ENCODE assay signal across 14 cellular contexts in the genomic region with DNA sequence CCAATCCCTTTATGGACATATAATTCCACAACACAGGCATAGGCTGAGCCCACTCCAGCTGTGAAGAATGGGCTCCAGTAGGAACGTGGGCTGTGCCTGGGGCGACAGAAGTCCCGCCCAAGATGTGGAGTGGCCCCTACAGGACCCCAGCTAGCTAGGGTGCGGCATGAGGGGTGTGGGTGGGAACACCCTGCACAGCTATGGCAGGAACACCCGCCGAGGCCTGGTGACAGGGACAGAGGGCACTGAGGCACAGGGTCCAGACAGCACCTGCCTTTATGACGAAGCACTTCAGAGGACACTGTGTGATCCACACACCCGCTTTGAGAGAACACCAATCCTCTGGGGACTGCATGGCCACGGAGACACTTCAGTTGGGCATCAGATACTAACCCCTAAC. TPM values are rescaled to one million over a fixed set of nuclear protein-coding genes. Genes with fewer than 3 reads are reported as not detected.
A peak's percentile ranks its signal among the peaks of the same experiment; 100 is the strongest.
DNase-seq lines count a peak whose midpoint lies in the region; ATAC-seq and TF ChIP-seq lines count a peak whose summit lies in the region.
"Had no signal": no experiment of that assay in that cellular context is flagged by ENCODE, and none has a peak within 500 bp of the region (broad histone marks: within the 10 kb centered on the region; RNA-seq: fewer than 3 reads in every experiment).

No MANE protein-coding gene starts in this region.

- DNase-seq in CD4-positive, alpha-beta T cell, result no peak
- no peak for DNase-seq in RWPE1 (ENCODE audit: low spot score)
- no peak for DNase-seq in naive thymus-derived CD4-positive, alpha-beta T cell
- no peak for DNase-seq in spleen
- DNase-seq in left ventricle myocardium inferior, result no peak
- DNase-seq in COLO668 (lab: John Stamatoyannopoulos, UW; ENCODE audit: unreplicated experiment), result no peak
- DNase-seq: Calu3; CD4-positive, alpha-beta memory T cell; DMS 273 treated with DMSO at 0.1 percent for 48 hours; DMS53; H9 had no signal

- no peak overlapping the region for H3K4me3 Mint-ChIP-seq in CD4-positive, alpha-beta T cell
- H3K4me3 Mint-ChIP-seq in naive thymus-derived CD4-positive, alpha-beta T cell, result peak overlapping the region in 2 of 10 donors; percentile 8 to 66
- H3K4me3 Mint-ChIP-seq: B cell, H9 had no signal

- peak overlapping the region; percentile 86 for H3K4me2 ChIP-seq in BLaER1

- intact Hi-C loops in CD4-positive, alpha-beta T cell (cut with DNase I, micrococcal nuclease), result no loop called here
- intact Hi-C loops in naive thymus-derived CD4-positive, alpha-beta T cell (cut with micrococcal nuclease), result loop anchor here in 1 of 2 donors (2.0 to 5.0 kb wide), 2 partner anchors 27 to 37 kb away; a partner anchor contains a TSS
- intact Hi-C loops in spleen (cut with DNase I; ENCODE audit: low total_unique reads), result loop anchor here (10.0 kb wide), 1 partner anchor 115 kb away; a partner anchor contains a TSS
- intact Hi-C loops in left ventricle myocardium inferior (cut with micrococcal nuclease), result no loop called here

- TF ChIP-seq POLR2A in spleen (IDR thresholded peaks at IDR 0.05), result no peak

- H3K4me1 ChIP-seq in BLaER1 (peaks cover 94% of the 10 kb centered on the region), spleen (peaks cover 0 to 17% (median 0%) of the 10 kb centered on the region in 6 donors), left ventricle myocardium inferior (peaks cover 13% of the 10 kb centered on the region)
- peaks cover 0 to 32% of the 10 kb centered on the region in 2 donors for H3K4me1 ChIP-seq in naive thymus-derived CD4-positive, alpha-beta T cell (ENCODE audit: control insufficient read depth in 2 of 2, insufficient read depth in 2 of 2, low read length in 2 of 2)

- H3K36me3 ChIP-seq in BLaER1 (peaks cover 85% of the 10 kb centered on the region), spleen (peaks cover 13 to 98% (median 93%) of the 10 kb centered on the region in 6 donors), left ventricle myocardium inferior (peaks cover 82% of the 10 kb centered on the region)
- H3K36me3 ChIP-seq in naive thymus-derived CD4-positive, alpha-beta T cell (ENCODE audit: control insufficient read depth in 2 of 3, insufficient read depth in 3 of 3, low read length in 3 of 3), result peaks cover 46 to 88% (median 53%) of the 10 kb centered on the region in 3 experiments

- H3K4me1 Mint-ChIP-seq in CD4-positive, alpha-beta T cell (ENCODE audit: low read depth), result peaks cover 45% of the 10 kb centered on the region
- peaks cover 12 to 56% (median 48%) of the 10 kb centered on the region in 7 donors for H3K4me1 Mint-ChIP-seq in naive thymus-derived CD4-positive, alpha-beta T cell
- H3K4me1 Mint-ChIP-seq: B cell had no signal

- H3K27ac ChIP-seq in BLaER1 (peak overlapping the region; percentile 75), RWPE1 (peak overlapping the region; percentile 75), spleen (no peak overlapping the region), left ventricle myocardium inferior (replicated peaks) (no peak overlapping the region)
- H3K27ac ChIP-seq in CD4-positive, alpha-beta T cell (ENCODE audit: low read depth, low read length), result no peak overlapping the region
- H3K27ac ChIP-seq in naive thymus-derived CD4-positive, alpha-beta T cell (ENCODE audit: low read depth, low read length), result peak overlapping the region; percentile 68
- H3K27ac ChIP-seq: C4-2B had no signal

- peak overlapping the region; percentile 96 for H3K27ac Mint-ChIP-seq in CD4-positive, alpha-beta T cell
- peak overlapping the region in 7 of 9 donors; percentile 18 to 97 (median 88) for H3K27ac Mint-ChIP-seq in naive thymus-derived CD4-positive, alpha-beta T cell
- H3K27ac Mint-ChIP-seq: B cell, H9 had no signal

- H3K36me3 Mint-ChIP-seq in CD4-positive, alpha-beta T cell (ENCODE audit: low read depth), result peaks cover 84% of the 10 kb centered on the region
- H3K36me3 Mint-ChIP-seq in naive thymus-derived CD4-positive, alpha-beta T cell, result peaks cover 0 to 53% (median 23%) of the 10 kb centered on the region in 5 donors

- H3K27me3 ChIP-seq in BLaER1 (no peaks in the 10 kb centered on the region), spleen (replicated peaks in 1 of 7) (no peaks in the 10 kb centered on the region), left ventricle myocardium inferior (ENCODE audit: low read depth) (no peaks in the 10 kb centered on the region)
- H3K27me3 ChIP-seq in CD4-positive, alpha-beta T cell (ENCODE audit: control insufficient read depth, insufficient read depth, low read length), result no peaks in the 10 kb centered on the region
- H3K27me3 ChIP-seq in naive thymus-derived CD4-positive, alpha-beta T cell (ENCODE audit: control insufficient read depth in 2 of 2, insufficient read depth in 2 of 2, low read length in 2 of 2), result no peaks in the 10 kb centered on the region

- TF ChIP-seq CTCF in CD4-positive, alpha-beta T cell (IDR thresholded peaks at IDR 0.05), result no peak
- no peak for TF ChIP-seq CTCF in RWPE1 (conservative IDR thresholded peaks at IDR 0.05; ENCODE audit: low read depth)
- TF ChIP-seq CTCF in spleen (IDR thresholded peaks at IDR 0.05 in 8 of 11, conservative IDR thresholded peaks at IDR 0.05 in 3 of 11), result no peak
- TF ChIP-seq CTCF in left ventricle myocardium inferior (IDR thresholded peaks at IDR 0.05; ENCODE audit: borderline replicate concordance), result no peak

- peaks cover 22% of the 10 kb centered on the region for H4K20me1 ChIP-seq in BLaER1

- CTCF ChIA-PET in CD4-positive, alpha-beta T cell (lab: Charles Lee), result no interaction called here
- CTCF ChIA-PET in RWPE1 (lab: Yijun Ruan, JAX), result interaction anchor here (0.6 to 3.6 kb wide), 4 partner anchors 10 to 648 kb away, joined by 4 to 33 read pairs (median 6); no protein-coding TSS in a partner anchor
- CTCF ChIA-PET in naive thymus-derived CD4-positive, alpha-beta T cell (lab: Charles Lee), result interaction anchor here (0.5 to 1.4 kb wide), 4 partner anchors 10 to 32 kb away, joined by 3 to 7 read pairs (median 4); no protein-coding TSS in a partner anchor

- 91 to 97% (median 94%) methylated on average over 8 to 9 of the region's 9 CpGs for WGBS in spleen, 5 donors

- no peak overlapping the region; the same call in 1 of the 2 replicates for H3K4me3 ChIP-seq in BLaER1
- no peak overlapping the region for H3K4me3 ChIP-seq in naive thymus-derived CD4-positive, alpha-beta T cell (ENCODE audit: low read length)
- no peak overlapping the region for H3K4me3 ChIP-seq in spleen
- no peak overlapping the region for H3K4me3 ChIP-seq in left ventricle myocardium inferior

- H3K9me3 Mint-ChIP-seq in CD4-positive, alpha-beta T cell, result no peaks in the 10 kb centered on the region
- H3K9me3 Mint-ChIP-seq in naive thymus-derived CD4-positive, alpha-beta T cell, result no peaks in the 10 kb centered on the region
- H3K9me3 Mint-ChIP-seq: CD4-positive, alpha-beta memory T cell; H9 had no signal

- no peaks in the 10 kb centered on the region for H3K27me3 Mint-ChIP-seq in CD4-positive, alpha-beta T cell
- no peaks in the 10 kb centered on the region for H3K27me3 Mint-ChIP-seq in naive thymus-derived CD4-positive, alpha-beta T cell
- H3K27me3 Mint-ChIP-seq: B cell; CD4-positive, alpha-beta memory T cell had no signal

- H3K9me3 ChIP-seq in BLaER1, result no peaks in the 10 kb centered on the region
- H3K9me3 ChIP-seq in CD4-positive, alpha-beta T cell (ENCODE audit: control insufficient read depth, low read length), result no peaks in the 10 kb centered on the region
- no peaks in the 10 kb centered on the region for H3K9me3 ChIP-seq in naive thymus-derived CD4-positive, alpha-beta T cell (ENCODE audit: control insufficient read depth in 2 of 3, low read length in 3 of 3)
- no peaks in the 10 kb centered on the region for H3K9me3 ChIP-seq in spleen
- H3K9me3 ChIP-seq in left ventricle myocardium inferior (replicated peaks), result no peaks in the 10 kb centered on the region

- ATAC-seq in CD4-positive, alpha-beta T cell (ENCODE audit: poor library complexity), result no peak
- no peak for ATAC-seq in naive thymus-derived CD4-positive, alpha-beta T cell

- peak overlapping the region; percentile 69 for H3K9ac ChIP-seq in BLaER1

- POLR2A ChIA-PET in CD4-positive, alpha-beta T cell (lab: Charles Lee), result interaction anchor here (1.0 to 2.5 kb wide), 4 partner anchors 9 to 85 kb away, joined by 3 to 16 read pairs (median 11); a partner anchor contains a TSS
- POLR2A ChIA-PET in RWPE1 (lab: Yijun Ruan, JAX; ENCODE audit: low non-redundant PET), result no interaction called here
- POLR2A ChIA-PET in naive thymus-derived CD4-positive, alpha-beta T cell (lab: Charles Lee), result interaction anchor here (0.7 to 2.1 kb wide), 4 partner anchors 10 to 48 kb away, joined by 3 to 7 read pairs (median 4); a partner anchor contains a TSS

RNA-seq across cellular contexts. Expression of a gene that starts 28.2 kb away (rescaled TPM):
- total RNA-seq in CD4-positive, alpha-beta T cell, result 1 to 10 TPM; 5.9 to 6.3 TPM
- total RNA-seq in naive thymus-derived CD4-positive, alpha-beta T cell, result 10 to 100 TPM in 2 of 5 experiments, 1 to 10 TPM in 3; 3.7 to 10.8 (median 7.5) TPM
- 1 to 10 TPM in 1 of 2 donors, under 1 TPM in 1; 0.91 to 1.9 TPM for polyA plus RNA-seq in naive thymus-derived CD4-positive, alpha-beta T cell
- total RNA-seq in spleen, result 1 to 10 TPM; 4.1 to 8.8 (median 6.8) TPM
- 1 to 10 TPM; 4.5 to 6.3 (median 5.3) TPM for polyA plus RNA-seq in spleen
- total RNA-seq in left ventricle myocardium inferior, result 6.6 TPM

RNA-seq across cellular contexts. Expression of a gene that starts 36.4 kb away (rescaled TPM):
- total RNA-seq in CD4-positive, alpha-beta T cell, result 10 to 100 TPM; 51.9 to 54.3 TPM
- total RNA-seq in naive thymus-derived CD4-positive, alpha-beta T cell, result 100 to 1,000 TPM in 2 of 5 experiments, 10 to 100 TPM in 3; 66.1 to 139 (median 77.4) TPM
- polyA plus RNA-seq in naive thymus-derived CD4-positive, alpha-beta T cell, result 10 to 100 TPM; 36.6 to 58.4 TPM
- total RNA-seq in spleen (10 to 100 TPM; 61.2 to 79.6 (median 76.0) TPM), left ventricle myocardium inferior (37.0 TPM)
- polyA plus RNA-seq in spleen, result 10 to 100 TPM; 17.4 to 23.2 (median 17.8) TPM

RNA-seq across cellular contexts. Expression of a gene that starts 48.1 kb away (rescaled TPM):
- total RNA-seq in CD4-positive, alpha-beta T cell, result 10 to 100 TPM; 39.6 to 46.1 TPM
- 10 to 100 TPM; 32.1 to 48.0 (median 40.7) TPM for total RNA-seq in naive thymus-derived CD4-positive, alpha-beta T cell
- 10 to 100 TPM; 19.6 to 22.9 TPM for polyA plus RNA-seq in naive thymus-derived CD4-positive, alpha-beta T cell
- total RNA-seq in spleen, result 10 to 100 TPM; 26.5 to 33.3 (median 29.6) TPM
- polyA plus RNA-seq in spleen, result 10 to 100 TPM in 2 of 3 donors, 1 to 10 TPM in 1; 9.7 to 12.9 (median 12.0) TPM
- total RNA-seq in left ventricle myocardium inferior, result 16.2 TPM

Comparison
In these comparisons a context has a peak if more than half of its experiments do, and no peak if none do; other contexts are left out.
1. H3K27ac ChIP-seq: peak in BLaER1 (single experiment), RWPE1 (single experiment) and naive thymus-derived CD4-positive, alpha-beta T cell (single experiment); none in CD4-positive, alpha-beta T cell (single experiment), spleen (0 of 8) and left ventricle myocardium inferior (single experiment).